1 cellular context compared by ENCODE assay signal in the genomic region with DNA sequence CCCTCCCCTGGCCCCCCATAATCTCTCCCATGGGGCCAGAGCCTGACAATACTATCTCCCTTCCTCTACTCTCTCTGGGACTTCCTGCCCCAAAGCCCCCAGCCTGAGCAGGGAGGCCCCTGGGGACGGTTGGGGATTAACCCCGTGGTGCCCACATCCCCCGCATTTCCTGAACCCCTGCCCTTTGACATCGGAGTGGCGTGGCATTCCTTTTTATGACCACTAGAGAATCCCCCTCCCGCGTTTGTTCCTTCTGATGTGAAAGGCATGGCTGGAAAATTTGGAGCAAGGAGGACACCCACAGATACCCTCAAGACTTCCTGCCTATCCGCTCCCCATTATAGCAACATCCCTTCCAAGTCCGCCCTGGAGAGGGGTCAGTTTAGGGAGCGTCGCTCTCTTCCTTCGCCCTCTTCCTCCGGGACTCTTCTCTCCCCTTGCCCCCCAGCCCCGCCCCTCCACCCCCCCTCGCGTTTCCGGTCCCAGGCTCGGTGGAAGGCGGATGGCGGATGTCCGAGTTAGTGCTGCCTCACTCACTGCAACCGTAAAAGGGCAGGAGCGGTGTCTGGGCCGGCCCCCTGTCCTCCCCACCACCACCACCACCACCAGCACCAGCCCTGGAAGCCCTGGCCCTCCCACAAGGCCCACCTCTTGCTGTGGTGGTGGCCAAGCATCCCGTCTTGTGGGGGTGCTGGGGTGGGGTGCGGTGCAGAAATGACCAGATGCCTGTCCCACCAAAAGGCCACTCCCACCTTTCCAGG.
A peak's percentile ranks its signal among the peaks of the same experiment; 100 is the strongest.
TF ChIP-seq lines count a peak whose summit lies in the region.

No MANE protein-coding gene starts in this region.

TF ChIP-seq in HepG2, 621 proteins besides CTCF, POLR2A, EP300 and RAD21 (continued from another document):
- TF ChIP-seq, protein P1, sequence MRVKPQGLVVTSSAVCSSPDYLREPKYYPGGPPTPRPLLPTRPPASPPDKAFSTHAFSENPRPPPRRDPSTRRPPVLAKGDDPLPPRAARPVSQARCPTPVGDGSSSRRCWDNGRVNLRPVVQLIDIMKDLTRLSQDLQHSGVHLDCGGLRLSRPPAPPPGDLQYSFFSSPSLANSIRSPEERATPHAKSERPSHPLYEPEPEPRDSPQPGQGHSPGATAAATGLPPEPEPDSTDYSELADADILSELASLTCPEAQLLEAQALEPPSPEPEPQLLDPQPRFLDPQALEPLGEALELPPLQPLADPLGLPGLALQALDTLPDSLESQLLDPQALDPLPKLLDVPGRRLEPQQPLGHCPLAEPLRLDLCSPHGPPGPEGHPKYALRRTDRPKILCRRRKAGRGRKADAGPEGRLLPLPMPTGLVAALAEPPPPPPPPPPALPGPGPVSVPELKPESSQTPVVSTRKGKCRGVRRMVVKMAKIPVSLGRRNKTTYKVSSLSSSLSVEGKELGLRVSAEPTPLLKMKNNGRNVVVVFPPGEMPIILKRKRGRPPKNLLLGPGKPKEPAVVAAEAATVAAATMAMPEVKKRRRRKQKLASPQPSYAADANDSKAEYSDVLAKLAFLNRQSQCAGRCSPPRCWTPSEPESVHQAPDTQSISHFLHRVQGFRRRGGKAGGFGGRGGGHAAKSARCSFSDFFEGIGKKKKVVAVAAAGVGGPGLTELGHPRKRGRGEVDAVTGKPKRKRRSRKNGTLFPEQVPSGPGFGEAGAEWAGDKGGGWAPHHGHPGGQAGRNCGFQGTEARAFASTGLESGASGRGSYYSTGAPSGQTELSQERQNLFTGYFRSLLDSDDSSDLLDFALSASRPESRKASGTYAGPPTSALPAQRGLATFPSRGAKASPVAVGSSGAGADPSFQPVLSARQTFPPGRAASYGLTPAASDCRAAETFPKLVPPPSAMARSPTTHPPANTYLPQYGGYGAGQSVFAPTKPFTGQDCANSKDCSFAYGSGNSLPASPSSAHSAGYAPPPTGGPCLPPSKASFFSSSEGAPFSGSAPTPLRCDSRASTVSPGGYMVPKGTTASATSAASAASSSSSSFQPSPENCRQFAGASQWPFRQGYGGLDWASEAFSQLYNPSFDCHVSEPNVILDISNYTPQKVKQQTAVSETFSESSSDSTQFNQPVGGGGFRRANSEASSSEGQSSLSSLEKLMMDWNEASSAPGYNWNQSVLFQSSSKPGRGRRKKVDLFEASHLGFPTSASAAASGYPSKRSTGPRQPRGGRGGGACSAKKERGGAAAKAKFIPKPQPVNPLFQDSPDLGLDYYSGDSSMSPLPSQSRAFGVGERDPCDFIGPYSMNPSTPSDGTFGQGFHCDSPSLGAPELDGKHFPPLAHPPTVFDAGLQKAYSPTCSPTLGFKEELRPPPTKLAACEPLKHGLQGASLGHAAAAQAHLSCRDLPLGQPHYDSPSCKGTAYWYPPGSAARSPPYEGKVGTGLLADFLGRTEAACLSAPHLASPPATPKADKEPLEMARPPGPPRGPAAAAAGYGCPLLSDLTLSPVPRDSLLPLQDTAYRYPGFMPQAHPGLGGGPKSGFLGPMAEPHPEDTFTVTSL (CRISPR knock-in tag; IDR thresholded peaks at IDR 0.05; ENCODE audit: borderline replicate concordance), result no peak
- TF ChIP-seq ZNF609 (CRISPR knock-in tag; IDR thresholded peaks at IDR 0.05; ENCODE audit: borderline replicate concordance) (0 out of 2 replicates have a peak, but pooled peaks have one; percentile 18), SPEN (CRISPR knock-in tag; IDR thresholded peaks at IDR 0.05; ENCODE audit: low read depth) (0 out of 2 replicates have a peak, but pooled peaks have one; percentile 23), SATB2 (CRISPR knock-in tag; IDR thresholded peaks at IDR 0.05) (no peak), ZNF850 (CRISPR knock-in tag; conservative IDR thresholded peaks at IDR 0.05) (no peak), ZNF326 (CRISPR knock-in tag; IDR thresholded peaks at IDR 0.05; ENCODE audit: borderline replicate concordance) (no peak), ELF1 (CRISPR knock-in tag; IDR thresholded peaks at IDR 0.05) (no peak), ZNF878 (CRISPR knock-in tag; IDR thresholded peaks at IDR 0.05) (no peak), ARID4A (CRISPR knock-in tag; IDR thresholded peaks at IDR 0.05; ENCODE audit: borderline replicate concordance) (0 out of 2 replicates have a peak, but pooled peaks have one; percentile 52), AHR (CRISPR knock-in tag; IDR thresholded peaks at IDR 0.05) (no peak)
TF ChIP-seq in HepG2: peak in this region for 57.
